In genomic region chr2:164190700-164191099, GRCh38 we compare ENCODE assay signal across 31 cellular contexts.
"Had no signal": no experiment of that assay in that cellular context is flagged by ENCODE, and none has a peak within 500 bp of the region (broad histone marks: within the 10 kb centered on the region; RNA-seq: fewer than 3 reads in every experiment).

No MANE protein-coding gene starts in this region.

- H3K27me3 ChIP-seq: ovary, right lobe of liver, sigmoid colon, spleen, suprapubic skin, testis, tibial artery, transverse colon, upper lobe of right lung, uterus had no signal

- H3K27ac Mint-ChIP-seq: naive thymus-derived CD4-positive, alpha-beta T cell; natural killer cell; nephron; progenitor cell of endocrine pancreas; stimulated activated memory B cell treated with anti-CD40 and anti-IgM and Interleukin-4, amounts not matched to agents 10 μg/mL and 1 μg/mL and 100 μg/mL, for 72 hours; stimulated activated naive CD8-positive, alpha-beta T cell treated with anti-CD3 and anti-CD28 coated beads, Interleukin-15, amount 100 ng/mL, for 72 hours; type B pancreatic cell had no signal

- H2AFZ ChIP-seq: parathyroid adenoma had no signal

- DNase-seq: naive thymus-derived CD4-positive, alpha-beta T cell; natural killer cell; occipital lobe; ovary; posterior cingulate gyrus; psoas muscle; right cardiac atrium; right lobe of liver; sigmoid colon; small intestine; spleen; stimulated activated CD4-positive, alpha-beta T cell treated with anti-CD3 and anti-CD28 coated beads, Interleukin-12 subunit alpha, Interleukin-12 subunit beta, amount 100 ng/mL, for 4 hours; stimulated activated CD4-positive, alpha-beta T cell treated with anti-CD3 and anti-CD28 coated beads, Interleukin-1b, Interleukin-23, amount 100 ng/mL, for 48 hours; stimulated activated CD4-positive, alpha-beta T cell treated with anti-CD3 and anti-CD28 coated beads, Interleukin-4, amount 100 ng/mL, for 1 hour; stimulated activated CD4-positive, alpha-beta T cell treated with anti-CD3 and anti-CD28 coated beads, Interleukin-4, amount 100 ng/mL, for 4 hours; stimulated activated CD8-positive, alpha-beta memory T cell treated with anti-CD3 and anti-CD28 coated beads, Interleukin-4, amount 100 ng/mL, for 48 hours; stimulated activated naive CD4-positive, alpha-beta T cell; stimulated activated naive CD8-positive, alpha-beta T cell treated with anti-CD3 and anti-CD28 coated beads, Interleukin-15, amount 100 ng/mL, for 72 hours; stimulated activated naive CD8-positive, alpha-beta T cell treated with anti-CD3 and anti-CD28 coated beads, Interleukin-15, Interleukin-2, amounts not matched to agents 100 U/mL and 50 U/mL, for 24 hours; substantia nigra; testis; tibial artery; transverse colon; upper lobe of right lung; uterus had no signal

- H3K4me1 Mint-ChIP-seq: naive thymus-derived CD4-positive, alpha-beta T cell; natural killer cell; nephron; stimulated activated memory B cell treated with anti-CD40 and anti-IgM and Interleukin-4, amounts not matched to agents 10 μg/mL and 1 μg/mL and 100 μg/mL, for 72 hours; stimulated activated naive CD8-positive, alpha-beta T cell treated with anti-CD3 and anti-CD28 coated beads, Interleukin-15, amount 100 ng/mL, for 72 hours had no signal

- H3K36me3 Mint-ChIP-seq: naive thymus-derived CD4-positive, alpha-beta T cell; natural killer cell; stimulated activated memory B cell treated with anti-CD40 and anti-IgM and Interleukin-4, amounts not matched to agents 10 μg/mL and 1 μg/mL and 100 μg/mL, for 72 hours; type B pancreatic cell had no signal

- H3K9ac ChIP-seq: parathyroid adenoma had no signal

- H3K27me3 Mint-ChIP-seq: naive thymus-derived CD4-positive, alpha-beta T cell; progenitor cell of endocrine pancreas; stimulated activated memory B cell treated with anti-CD40 and anti-IgM and Interleukin-4, amounts not matched to agents 10 μg/mL and 1 μg/mL and 100 μg/mL, for 72 hours; stimulated activated naive CD8-positive, alpha-beta T cell treated with anti-CD3 and anti-CD28 coated beads, Interleukin-15, amount 100 ng/mL, for 72 hours; type B pancreatic cell had no signal

- FAIRE-seq: small intestine had no signal

- ATAC-seq: naive thymus-derived CD4-positive, alpha-beta T cell; natural killer cell; psoas muscle; right cardiac atrium; right lobe of liver; stimulated activated memory B cell treated with anti-CD40 and anti-IgM and Interleukin-4, amounts not matched to agents 10 μg/mL and 1 μg/mL and 100 μg/mL, for 72 hours; stimulated activated naive CD8-positive, alpha-beta T cell treated with anti-CD3 and anti-CD28 coated beads, Interleukin-15, amount 100 ng/mL, for 72 hours; stimulated activated naive CD8-positive, alpha-beta T cell treated with anti-CD3 and anti-CD28 coated beads, Interleukin-15, Interleukin-2, amounts not matched to agents 100 U/mL and 50 U/mL, for 24 hours; upper lobe of right lung had no signal

- H3K4me3 ChIP-seq: ovary, psoas muscle, right lobe of liver, sigmoid colon, spleen, suprapubic skin, testis, tibial artery, transverse colon, upper lobe of right lung, uterus had no signal

- H3K36me3 ChIP-seq: ovary, right lobe of liver, sigmoid colon, spleen, suprapubic skin, tibial artery, transverse colon, upper lobe of right lung, uterus had no signal

- H3K4me1 ChIP-seq: parathyroid adenoma, psoas muscle, right lobe of liver, sigmoid colon, spleen, suprapubic skin, testis, tibial artery, transverse colon, upper lobe of right lung, uterus had no signal

- H3K4me3 Mint-ChIP-seq: naive thymus-derived CD4-positive, alpha-beta T cell; natural killer cell; nephron; stimulated activated memory B cell treated with anti-CD40 and anti-IgM and Interleukin-4, amounts not matched to agents 10 μg/mL and 1 μg/mL and 100 μg/mL, for 72 hours; stimulated activated naive CD8-positive, alpha-beta T cell treated with anti-CD3 and anti-CD28 coated beads, Interleukin-15, amount 100 ng/mL, for 72 hours; type B pancreatic cell had no signal

- H3K27ac ChIP-seq: ovary, parathyroid adenoma, psoas muscle, right lobe of liver, sigmoid colon, spleen, suprapubic skin, testis, tibial artery, transverse colon, upper lobe of right lung, uterus had no signal

- H3K9me3 ChIP-seq: ovary, right lobe of liver, sigmoid colon, suprapubic skin, testis, tibial artery, transverse colon, upper lobe of right lung, uterus had no signal

- H3K79me2 ChIP-seq: parathyroid adenoma had no signal

- H3K9me3 Mint-ChIP-seq: type B pancreatic cell had no signal
